14 cellular contexts compared by ENCODE assay signal in the genomic region with DNA sequence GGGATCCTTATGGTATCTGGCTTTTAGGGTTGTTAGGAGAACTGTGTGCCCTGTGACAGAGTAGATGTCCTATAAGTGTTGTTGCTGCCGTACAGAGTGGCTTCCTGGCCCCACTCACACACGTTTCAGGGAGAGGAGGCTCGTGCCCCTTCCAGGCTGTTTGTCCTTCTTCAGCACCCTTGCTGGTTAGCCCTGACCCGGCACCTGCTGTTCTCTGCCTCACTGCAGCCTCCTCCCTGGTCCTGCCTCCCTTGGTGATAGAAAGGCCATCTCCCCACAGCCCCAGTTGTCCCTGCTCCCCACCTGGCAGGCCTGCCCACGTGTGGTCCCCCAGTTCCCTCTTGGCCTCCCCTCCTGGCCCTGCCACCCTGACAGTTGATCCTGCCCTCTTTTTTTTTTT. TPM values are rescaled to one million over a fixed set of nuclear protein-coding genes. Genes with fewer than 3 reads are reported as not detected.
DNase-seq lines count a peak whose midpoint lies in the region; ATAC-seq, FAIRE-seq and TF ChIP-seq lines count a peak whose summit lies in the region.
"Had no signal": no experiment of that assay in that cellular context is flagged by ENCODE, and none has a peak within 500 bp of the region (broad histone marks: within the 10 kb centered on the region; RNA-seq: fewer than 3 reads in every experiment).

No MANE protein-coding gene starts in this region.

- no peak overlapping the region for H3K9ac ChIP-seq in astrocyte (ENCODE audit: low read length)

- H3K9me3 ChIP-seq in AG04450 (ENCODE audit: control insufficient read depth, insufficient read depth, low read length) (no peaks in the 10 kb centered on the region; the same call in 1 of the 2 replicates), astrocyte (ENCODE audit: insufficient read depth, low read depth, low read length) (no peaks in the 10 kb centered on the region)
- H3K9me3 ChIP-seq: esophagus muscularis mucosa, lower lobe of right lung, prostate gland, upper lobe of right lung had no signal

- no peaks in the 10 kb centered on the region for H3K27me3 ChIP-seq in AG04450 (ENCODE audit: control insufficient read depth, insufficient read depth, low read length)
- no peaks in the 10 kb centered on the region for H3K27me3 ChIP-seq in astrocyte (ENCODE audit: insufficient read depth, low read length)
- H3K27me3 ChIP-seq: esophagus muscularis mucosa, upper lobe of right lung had no signal

- H2AFZ ChIP-seq in astrocyte (ENCODE audit: low read depth, low read length): no peak overlapping the region

- peak overlapping the region; percentile 98 for H3K4me2 ChIP-seq in astrocyte (ENCODE audit: low read length)

- ATAC-seq in naive B cell (ENCODE audit: low read depth in 2 of 2): no peak
- no peak for ATAC-seq in GM19328 (IDR thresholded peaks at IDR 0.05; ENCODE audit: unreplicated experiment)
- ATAC-seq: lower lobe of right lung, upper lobe of right lung had no signal

- no peak overlapping the region for H3K27ac Mint-ChIP-seq in astrocyte (ENCODE audit: unreplicated experiment)
- peak overlapping the region in 2 of 6 donors; percentile 33 to 73 for H3K27ac Mint-ChIP-seq in naive B cell

- peak overlapping the region; percentile 87 for H3K4me3 ChIP-seq in AG04450 (ENCODE audit: low read depth, low read length)
- H3K4me3 ChIP-seq in GM12865 (ENCODE audit: low read depth, low read length): peak overlapping the region; percentile 70
- H3K4me3 ChIP-seq in astrocyte (ENCODE audit: insufficient read depth, low read depth, low read length): no peak overlapping the region
- H3K4me3 ChIP-seq: prostate gland had no signal

- H3K4me3 Mint-ChIP-seq in astrocyte (ENCODE audit: unreplicated experiment): peak overlapping the region; percentile 40
- H3K4me3 Mint-ChIP-seq in naive B cell: peak overlapping the region in 6 of 8 donors; percentile 49 to 88 (median 72)

- POLR2A ChIA-PET in AG04450 (lab: Yijun Ruan, JAX): no interaction called here

- H3K9me3 Mint-ChIP-seq in astrocyte (ENCODE audit: unreplicated experiment) (no peaks in the 10 kb centered on the region), naive B cell (no peaks in the 10 kb centered on the region)

- H3K4me1 Mint-ChIP-seq in astrocyte (ENCODE audit: low read depth, unreplicated experiment): peaks cover 6% of the 10 kb centered on the region
- peaks cover 30 to 57% (median 52%) of the 10 kb centered on the region in 3 donors for H3K4me1 Mint-ChIP-seq in naive B cell

- CTCF ChIA-PET in AG04450 (lab: Charles Lee): interaction anchor here (1.5 kb wide), 1 partner anchor 109 kb away, joined by 6 read pairs; no protein-coding TSS in a partner anchor

- TF ChIP-seq CTCF in AG04450 (IDR thresholded peaks at IDR 0.05; ENCODE audit: low read depth, low read length) (no peak), GM12865 (IDR thresholded peaks at IDR 0.05; ENCODE audit: insufficient read depth, low read depth, low read length, missing control alignments) (no peak), astrocyte (IDR thresholded peaks at IDR 0.05; ENCODE audit: insufficient read depth, low read depth, low read length) (no peak)

- no peak for FAIRE-seq in astrocyte (lab: Jason Lieb, UNC)
- FAIRE-seq: H54 had no signal

- H3K4me1 ChIP-seq in astrocyte (ENCODE audit: insufficient read depth, low read length): peaks cover 20% of the 10 kb centered on the region

- H3K36me3 Mint-ChIP-seq in astrocyte (ENCODE audit: low read depth, unreplicated experiment): peaks cover 3% of the 10 kb centered on the region
- H3K36me3 Mint-ChIP-seq in naive B cell: no peaks in the 10 kb centered on the region

- no peak overlapping the region for H3K27ac ChIP-seq in AG04450 (ENCODE audit: low read depth, low read length)
- H3K27ac ChIP-seq in astrocyte (ENCODE audit: low read depth, low read length): no peak overlapping the region
- H3K27ac ChIP-seq: lower lobe of right lung, prostate gland, upper lobe of right lung had no signal

- H3K36me3 ChIP-seq in astrocyte (ENCODE audit: insufficient read depth, low read length): no peaks in the 10 kb centered on the region
- H3K36me3 ChIP-seq: esophagus muscularis mucosa, lower lobe of right lung, prostate gland, upper lobe of right lung had no signal

- H3K27me3 Mint-ChIP-seq in astrocyte (ENCODE audit: low read depth, unreplicated experiment): no peaks in the 10 kb centered on the region
- no peaks in the 10 kb centered on the region for H3K27me3 Mint-ChIP-seq in naive B cell

- peaks cover 65% of the 10 kb centered on the region for H4K20me1 ChIP-seq in astrocyte (ENCODE audit: insufficient read depth, low read length)

- DNase-seq in AG04450 (ENCODE audit: low read depth, low spot score) (no peak), GM12865 (ENCODE audit: low read depth) (no peak), astrocyte (ENCODE audit: low read depth) (no peak), naive B cell (no peak), OCI-M2 (lab: John Stamatoyannopoulos, UW; ENCODE audit: unreplicated experiment) (no peak), NOMO-1 treated with dmso at 0.1 percent for 144 hours (lab: John Stamatoyannopoulos, UW; ENCODE audit: unreplicated experiment) (no peak), COR-L47 (lab: John Stamatoyannopoulos, UW) (no peak)
- DNase-seq: lower lobe of right lung, Right ventricle myocardium superior, upper lobe of right lung had no signal

- peaks cover 67% of the 10 kb centered on the region for H3K79me2 ChIP-seq in astrocyte (ENCODE audit: insufficient read depth, low read length)

RNA-seq across cellular contexts. Expression of a gene that starts 2.3 kb away (rescaled TPM):
- polyA plus RNA-seq in AG04450 (2011; rRNA removed) (7.2 and 11.9 TPM in 2 replicates), naive B cell (ENCODE audit: low read depth in 6 of 6) (1 to 10 TPM in 4 of 6 donors, under 1 TPM in 2; 0.52 to 3.2 (median 1.1) TPM)
- 18.6 and 20.1 TPM in 2 replicates for polyA minus RNA-seq in AG04450 (2011; rRNA and poly(A)+ RNA removed)
- total RNA-seq in astrocyte: 31.4 and 35.4 TPM in 2 replicates

RNA-seq across cellular contexts. Expression of a gene that starts 37.3 kb away (rescaled TPM):
- polyA plus RNA-seq in AG04450 (2011; rRNA removed): 11.3 and 15.4 TPM in 2 replicates
- 14.2 and 19.2 TPM in 2 replicates for polyA minus RNA-seq in AG04450 (2011; rRNA and poly(A)+ RNA removed)
- 10.3 and 12.3 TPM in 2 replicates for total RNA-seq in astrocyte
- polyA plus RNA-seq in naive B cell (ENCODE audit: low read depth in 6 of 6): 10 to 100 TPM; 42.7 to 61.4 (median 51.9) TPM
